In the genomic region with DNA sequence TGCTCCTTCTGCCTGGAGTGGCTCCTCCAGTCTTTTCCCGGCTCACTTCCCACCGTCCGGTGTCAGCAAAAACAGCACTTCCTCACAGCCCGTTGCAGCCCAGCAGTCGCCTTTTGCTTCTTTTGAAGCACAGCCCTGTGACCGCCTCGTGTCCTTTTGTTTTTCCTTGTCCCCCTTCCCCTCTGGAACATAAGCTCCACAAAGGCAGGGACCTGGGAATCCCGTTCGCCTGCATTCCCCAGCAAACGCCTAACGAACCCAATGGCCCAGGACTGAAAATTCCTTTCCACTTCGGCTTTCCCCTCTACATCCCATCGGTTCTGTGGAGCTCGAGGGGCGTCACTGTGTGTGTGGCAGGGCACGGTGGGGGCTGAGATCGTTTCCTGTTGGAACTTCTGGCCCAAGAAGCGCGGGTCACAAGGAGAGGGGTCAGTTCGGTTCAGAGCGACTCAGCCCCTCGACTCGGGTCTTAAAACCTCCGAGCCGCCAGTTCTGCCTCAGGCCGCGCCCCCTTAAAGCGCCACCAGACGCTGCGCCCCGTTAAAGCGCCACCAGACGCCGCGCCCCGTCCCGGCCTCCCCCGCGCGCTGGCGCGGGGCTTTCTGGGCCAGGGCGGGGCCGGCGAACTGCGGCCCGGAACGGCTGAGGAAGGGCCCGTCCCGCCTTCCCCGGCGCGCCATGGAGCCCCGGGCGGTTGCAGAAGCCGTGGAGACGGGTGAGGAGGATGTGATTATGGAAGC, we compare ENCODE assay signal across 8 cellular contexts. TPM values are rescaled to one million over a fixed set of nuclear protein-coding genes. Genes with fewer than 3 reads are reported as not detected.
A peak's percentile ranks its signal among the peaks of the same experiment; 100 is the strongest.
DNase-seq lines count a peak whose midpoint lies in the region; ATAC-seq and TF ChIP-seq lines count a peak whose summit lies in the region.

No MANE protein-coding gene starts in this region.

- ATAC-seq in GM19324 (IDR thresholded peaks at IDR 0.05; ENCODE audit: low FRiP score, unreplicated experiment) = peak; percentile 44
- ATAC-seq in foreskin keratinocyte = peak; percentile 49

- in situ Hi-C loops in KBM-7 (cut with MboI; ENCODE audit: low pct_unique_long_range_greater_than_20kb, low sequenced_read_pairs) = no loop called here

- peaks cover 4% of the 10 kb centered on the region for H3K27me3 Mint-ChIP-seq in neural crest cell (ENCODE audit: low read depth)

- H3K27ac Mint-ChIP-seq in neural crest cell (ENCODE audit: unreplicated experiment) = peak overlapping the region; percentile 99

- no peak for TF ChIP-seq EP300 in stomach (IDR thresholded peaks at IDR 0.05)

- H3K27me3 ChIP-seq in SJCRH30 (no peaks in the 10 kb centered on the region), foreskin keratinocyte (no peaks in the 10 kb centered on the region), stomach (no peaks in the 10 kb centered on the region)

- peaks cover 32% of the 10 kb centered on the region for H3K4me1 Mint-ChIP-seq in neural crest cell

- H3K4me3 ChIP-seq in SJCRH30 (peak overlapping the region; percentile 88), stomach (peak overlapping the region; percentile 82 to 100 (median 92))

- H3K9me3 Mint-ChIP-seq in neural crest cell = no peaks in the 10 kb centered on the region

- TF ChIP-seq POLR2A in stomach (IDR thresholded peaks at IDR 0.05) = no peak

- H3K4me3 Mint-ChIP-seq in neural crest cell = peak overlapping the region; percentile 100

- H3K9me3 ChIP-seq in SJCRH30 (replicated peaks) = no peaks in the 10 kb centered on the region
- H3K9me3 ChIP-seq in stomach = no peaks in the 10 kb centered on the region

- 0 to 1% (median 0%) methylated on average over 18 to 57 of the region's 57 CpGs for WGBS in stomach, 5 donors

- TF ChIP-seq CTCF in foreskin keratinocyte (conservative IDR thresholded peaks at IDR 0.05) = no peak
- no peak for TF ChIP-seq CTCF in neural crest cell (conservative IDR thresholded peaks at IDR 0.05)
- TF ChIP-seq CTCF in stomach (IDR thresholded peaks at IDR 0.05) = no peak

- H3K36me3 ChIP-seq in SJCRH30 = peaks cover 39% of the 10 kb centered on the region
- peaks cover 42 to 64% (median 62%) of the 10 kb centered on the region in 4 donors for H3K36me3 ChIP-seq in stomach

- peaks cover 10% of the 10 kb centered on the region for H3K36me3 Mint-ChIP-seq in neural crest cell (ENCODE audit: low read depth)

- H3K4me1 ChIP-seq in SJCRH30 (peaks cover 21% of the 10 kb centered on the region), foreskin keratinocyte (no peaks in the 10 kb centered on the region), stomach (peaks cover 31 to 66% (median 57%) of the 10 kb centered on the region in 4 donors)

- DNase-seq in AML-193 (lab: John Stamatoyannopoulos, UW) = peak; percentile 57 to 65
- DNase-seq in KBM-7 = peak; percentile 82
- peak; percentile 66 to 75 for DNase-seq in SJCRH30
- DNase-seq in activated gamma-delta T cell treated with anti-CD3 and anti-CD28 coated beads, Interleukin-2, amount 50 U/mL, for 16 hours (ENCODE audit: low read depth) = peak; percentile 68
- peak in 1 of 2 donors; percentile 54 for DNase-seq in foreskin keratinocyte
- DNase-seq in neural crest cell (ENCODE audit: low read depth, low spot score) = peak; percentile 56
- DNase-seq in stomach = peak; percentile 85

- peak overlapping the region; percentile 66 for H3K27ac ChIP-seq in SJCRH30
- H3K27ac ChIP-seq in foreskin keratinocyte = peak overlapping the region; percentile 80
- peak overlapping the region; percentile 96 to 100 (median 99) for H3K27ac ChIP-seq in stomach

- intact Hi-C loops in stomach (cut with DNase I; ENCODE audit: low total_unique reads) = no loop called here

RNA-seq across cellular contexts. Expression of a gene that starts 0.8 kb away (rescaled TPM):
- 98.3 and 106 TPM in 2 replicates for total RNA-seq in SJCRH30 (2014; rRNA removed; shearing (Covaris generic))
- total RNA-seq in foreskin keratinocyte (143 and 159 TPM in 2 replicates), neural crest cell (115 and 122 TPM in 2 replicates), stomach (100 to 1,000 TPM in 2 of 5 donors, 10 to 100 TPM in 3; 45.2 to 262 (median 72.3) TPM)
- polyA plus RNA-seq in foreskin keratinocyte (113 and 121 TPM in 2 replicates), stomach (10 to 100 TPM; 39.2 to 60.8 (median 53.5) TPM)

RNA-seq across cellular contexts. Expression of a gene that starts 1.1 kb away (rescaled TPM):
- 20.8 and 22.6 TPM in 2 replicates for total RNA-seq in SJCRH30 (2014; rRNA removed; shearing (Covaris generic))
- total RNA-seq in foreskin keratinocyte (16.9 and 20.8 TPM in 2 replicates), neural crest cell (41.3 and 44.3 TPM in 2 replicates), stomach (10 to 100 TPM in 4 of 5 donors, 1 to 10 TPM in 1; 7.0 to 36.5 (median 25.0) TPM)
- polyA plus RNA-seq in foreskin keratinocyte (23.1 and 25.0 TPM in 2 replicates), stomach (10 to 100 TPM; 21.8 to 38.3 (median 28.1) TPM)

RNA-seq across cellular contexts. Expression of a gene that starts 15.5 kb away (rescaled TPM):
- not detected in 2 replicates for total RNA-seq in SJCRH30 (2014; rRNA removed; shearing (Covaris generic))
- not detected in 2 replicates for total RNA-seq in foreskin keratinocyte
- polyA plus RNA-seq in foreskin keratinocyte = not detected in 2 replicates
- total RNA-seq in neural crest cell = not detected in 2 replicates
- total RNA-seq in stomach = not detected
- polyA plus RNA-seq in stomach = not detected

RNA-seq across cellular contexts. Expression of a gene that starts 27.8 kb away (rescaled TPM):
- 11.0 and 17.2 TPM in 2 replicates for total RNA-seq in SJCRH30 (2014; rRNA removed; shearing (Covaris generic))
- total RNA-seq in foreskin keratinocyte = 8.0 and 8.1 TPM in 2 replicates
- 9.5 and 11.4 TPM in 2 replicates for polyA plus RNA-seq in foreskin keratinocyte
- 23.3 and 24.0 TPM in 2 replicates for total RNA-seq in neural crest cell
- 10 to 100 TPM in 2 of 5 donors, 1 to 10 TPM in 3; 5.4 to 63.7 (median 7.3) TPM for total RNA-seq in stomach
- polyA plus RNA-seq in stomach = 10 to 100 TPM; 10.8 to 19.2 (median 13.8) TPM

RNA-seq across cellular contexts. Expression of a gene that starts 28.4 kb away (rescaled TPM):
- 127 and 131 TPM in 2 replicates for total RNA-seq in SJCRH30 (2014; rRNA removed; shearing (Covaris generic))
- total RNA-seq in foreskin keratinocyte (163 and 185 TPM in 2 replicates), neural crest cell (136 and 146 TPM in 2 replicates), stomach (100 to 1,000 TPM in 2 of 5 donors, 10 to 100 TPM in 3; 36.2 to 132 (median 64.9) TPM)
- polyA plus RNA-seq in foreskin keratinocyte (182 and 190 TPM in 2 replicates), stomach (100 to 1,000 TPM; 116 to 126 (median 123) TPM)
